ENCODE assay signal across 9 cellular contexts in genomic region chr12:124545508-124546418, GRCh38. TPM values are rescaled to one million over a fixed set of nuclear protein-coding genes. Genes with fewer than 3 reads are reported as not detected.
DNase-seq lines count a peak whose midpoint lies in the region; ATAC-seq lines count a peak whose summit lies in the region.
"Had no signal": no experiment of that assay in that cellular context is flagged by ENCODE, and none has a peak within 500 bp of the region (broad histone marks: within the 10 kb centered on the region; RNA-seq: fewer than 3 reads in every experiment).

No MANE protein-coding gene starts in this region.

- peak; percentile 73 for ATAC-seq in HG03135 (IDR thresholded peaks at IDR 0.05; ENCODE audit: unreplicated experiment)

- no peaks in the 10 kb centered on the region for H3K27me3 Mint-ChIP-seq in activated CD4-positive, alpha-beta T cell treated with anti-CD3 and anti-CD28 coated beads, Interleukin-2, amount 10 ng/mL, durations not matched to agents 24 days and 14 days
- H3K27me3 Mint-ChIP-seq: activated naive CD8-positive, alpha-beta T cell had no signal

- H3K4me1 Mint-ChIP-seq in activated CD4-positive, alpha-beta T cell treated with anti-CD3 and anti-CD28 coated beads, Interleukin-2, amount 10 ng/mL, durations not matched to agents 24 days and 14 days: peaks cover 38% of the 10 kb centered on the region

- peak overlapping the region; percentile 25 for H3K4me3 Mint-ChIP-seq in activated CD4-positive, alpha-beta T cell treated with anti-CD3 and anti-CD28 coated beads, Interleukin-2, amount 10 ng/mL, durations not matched to agents 24 days and 14 days
- H3K4me3 Mint-ChIP-seq: activated naive CD8-positive, alpha-beta T cell had no signal

- peaks cover 2% of the 10 kb centered on the region for H3K36me3 Mint-ChIP-seq in activated CD4-positive, alpha-beta T cell treated with anti-CD3 and anti-CD28 coated beads, Interleukin-2, amount 10 ng/mL, durations not matched to agents 24 days and 14 days (ENCODE audit: low read depth)

- intact Hi-C loops in activated CD4-positive, alpha-beta T cell treated with anti-CD3 and anti-CD28 coated beads, Interleukin-2, amount 10 ng/mL, durations not matched to agents 24 days and 14 days (cut with micrococcal nuclease): loop anchor here (1.0 to 2.0 kb wide), 3 partner anchors 21 to 229 kb away; no protein-coding TSS in a partner anchor

- peak overlapping the region; percentile 57 for H3K27ac Mint-ChIP-seq in activated CD4-positive, alpha-beta T cell treated with anti-CD3 and anti-CD28 coated beads, Interleukin-2, amount 10 ng/mL, durations not matched to agents 24 days and 14 days
- H3K27ac Mint-ChIP-seq: activated naive CD8-positive, alpha-beta T cell had no signal

- peak; percentile 29 for DNase-seq in stimulated activated naive CD4-positive, alpha-beta T cell treated with Interleukin-2 at 50 U/mL for 16 hours (lab: John Stamatoyannopoulos, UW)
- DNase-seq in stimulated activated naive CD4-positive, alpha-beta T cell (lab: John Stamatoyannopoulos, UW): no peak
- DNase-seq in activated CD4-positive, alpha-beta T cell treated with anti-CD3 and anti-CD28 coated beads, Interleukin-2, amount 10 ng/mL, durations not matched to agents 24 days and 14 days: peak; percentile 85
- DNase-seq in iris pigment epithelial cell (ENCODE audit: low read depth): peak; percentile 91
- DNase-seq in activated gamma-delta T cell treated with Interleukin-2 at 50 U/mL for 16 hours: no peak
- no peak for DNase-seq in NCI-H774 (lab: John Stamatoyannopoulos, UW)
- no peak for DNase-seq in NCI-H2107 treated with DMSO at 0.1 percent for 48 hours (lab: John Stamatoyannopoulos, UW; ENCODE audit: unreplicated experiment)

- no peaks in the 10 kb centered on the region for H3K9me3 Mint-ChIP-seq in activated CD4-positive, alpha-beta T cell treated with anti-CD3 and anti-CD28 coated beads, Interleukin-2, amount 10 ng/mL, durations not matched to agents 24 days and 14 days

RNA-seq across cellular contexts. Expression of gene NCOR2, which starts 21.6 kb away (rescaled TPM):
- total RNA-seq in activated CD4-positive, alpha-beta T cell treated with anti-CD3 and anti-CD28 coated beads, Interleukin-2, amount 10 ng/mL, durations not matched to agents 24 days and 14 days: 125 and 128 TPM in 2 replicates

Comparison
In these comparisons a context has a peak if more than half of its experiments do, and no peak if none do; other contexts are left out.
1. DNase-seq: peak in stimulated activated naive CD4-positive, alpha-beta T cell treated with Interleukin-2 at 50 U/mL for 16 hours (single experiment), activated CD4-positive, alpha-beta T cell treated with anti-CD3 and anti-CD28 coated beads, Interleukin-2, amount 10 ng/mL, durations not matched to agents 24 days and 14 days (single experiment) and iris pigment epithelial cell (single experiment); none in stimulated activated naive CD4-positive, alpha-beta T cell (0 of 6), activated gamma-delta T cell treated with Interleukin-2 at 50 U/mL for 16 hours (single experiment), NCI-H774 (single experiment) and NCI-H2107 treated with DMSO at 0.1 percent for 48 hours (single experiment).